Comparison of ENCODE assay signal across 17 cellular contexts in the genomic region with DNA sequence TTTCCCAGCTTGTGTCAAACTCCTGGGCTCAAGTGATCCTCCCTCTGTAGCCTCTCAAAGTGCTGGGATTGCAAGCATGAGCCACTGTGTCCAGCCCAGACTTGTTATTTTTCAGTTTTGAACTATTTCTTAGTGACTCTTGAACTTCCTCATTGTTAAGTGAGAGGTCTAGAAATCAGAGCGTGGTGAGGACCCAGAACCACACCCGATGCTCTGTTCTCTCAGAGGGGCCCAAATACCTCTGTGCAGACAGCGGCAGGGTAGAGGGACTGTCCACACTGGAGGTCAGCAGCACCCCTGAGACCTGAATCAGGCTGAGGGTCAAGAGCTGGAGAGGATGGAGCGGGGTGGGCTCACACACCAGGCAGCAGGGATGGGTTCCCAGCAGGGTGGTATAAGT. TPM values are rescaled to one million over a fixed set of nuclear protein-coding genes. Genes with fewer than 3 reads are reported as not detected.
DNase-seq lines count a peak whose midpoint lies in the region; ATAC-seq and TF ChIP-seq lines count a peak whose summit lies in the region.
"Had no signal": no experiment of that assay in that cellular context is flagged by ENCODE, and none has a peak within 500 bp of the region (broad histone marks: within the 10 kb centered on the region; RNA-seq: fewer than 3 reads in every experiment).

No MANE protein-coding gene starts in this region.

- H3K27ac ChIP-seq in mammary epithelial cell (ENCODE audit: insufficient read depth, low read depth, low read length): no peak overlapping the region
- H3K27ac ChIP-seq in breast epithelium: no peak overlapping the region
- peak overlapping the region; percentile 36 for H3K27ac ChIP-seq in thymus (ENCODE audit: low read depth)
- H3K27ac ChIP-seq in heart right ventricle: peak overlapping the region in 1 of 10 donors; percentile 49
- H3K27ac ChIP-seq: SJSA1 had no signal

- H3K27ac Mint-ChIP-seq in activated B cell treated with CpG ODN at 0.5 μM for 24 hours: peak overlapping the region; percentile 61
- H3K27ac Mint-ChIP-seq in effector memory CD8-positive, alpha-beta T cell: peak overlapping the region; percentile 87 to 89
- H3K27ac Mint-ChIP-seq: immature natural killer cell; natural killer cell treated with Interleukin-12 subunit alpha and Interleukin-12 subunit beta and Interleukin-15 and Interleukin-18, amount 100 ng/mL, for 72 hours had no signal

- H3K4me3 Mint-ChIP-seq in activated B cell treated with CpG ODN at 0.5 μM for 24 hours: no peak overlapping the region
- peak overlapping the region; percentile 76 to 91 for H3K4me3 Mint-ChIP-seq in effector memory CD8-positive, alpha-beta T cell
- H3K4me3 Mint-ChIP-seq: immature natural killer cell; natural killer cell treated with Interleukin-12 subunit alpha and Interleukin-12 subunit beta and Interleukin-15 and Interleukin-18, amount 100 ng/mL, for 72 hours had no signal

- intact Hi-C loops in mammary epithelial cell (cut with micrococcal nuclease) (no loop called here), breast epithelium (cut with DNase I; ENCODE audit: low total_unique reads) (no loop called here), activated B cell treated with CpG ODN at 0.5 μM for 24 hours (cut with micrococcal nuclease) (no loop called here), heart right ventricle (cut with DNase I) (no loop called here)

- no peaks in the 10 kb centered on the region for H3K36me3 Mint-ChIP-seq in activated B cell treated with CpG ODN at 0.5 μM for 24 hours (ENCODE audit: low read depth)
- H3K36me3 Mint-ChIP-seq in effector memory CD8-positive, alpha-beta T cell (ENCODE audit: insufficient read depth): peaks cover 10% of the 10 kb centered on the region
- H3K36me3 Mint-ChIP-seq: immature natural killer cell; natural killer cell treated with Interleukin-12 subunit alpha and Interleukin-12 subunit beta and Interleukin-15 and Interleukin-18, amount 100 ng/mL, for 72 hours had no signal

- H3K4me1 Mint-ChIP-seq in activated B cell treated with CpG ODN at 0.5 μM for 24 hours: peaks cover 16% of the 10 kb centered on the region
- H3K4me1 Mint-ChIP-seq in effector memory CD8-positive, alpha-beta T cell (ENCODE audit: low read depth in 2 of 2): peaks cover 38 to 46% of the 10 kb centered on the region in 2 donors

- H3K9ac ChIP-seq in mammary epithelial cell (ENCODE audit: insufficient read depth, low read length): no peak overlapping the region

- TF ChIP-seq POLR2A in breast epithelium (IDR thresholded peaks at IDR 0.05): no peak

- dilution Hi-C loops in mammary epithelial cell (cut with HindIII; ENCODE audit: low sequenced_read_pairs): no loop called here

- DNase-seq in mammary epithelial cell: peak; percentile 21
- DNase-seq in breast epithelium (ENCODE audit: low spot score in 2 of 2): no peak
- no peak for DNase-seq in activated B cell treated with CpG ODN at 0.5 μM for 24 hours
- DNase-seq in effector memory CD8-positive, alpha-beta T cell: no peak
- DNase-seq in heart right ventricle: no peak
- DNase-seq in NK-92 treated with Interleukin-12 subunit alpha and Interleukin-12 subunit beta, amount 100 ng/mL, for 24 hours (lab: John Stamatoyannopoulos, UW): no peak
- DNase-seq: effector CD4-positive, alpha-beta T cell; immature natural killer cell; MM.1S; NCI-H1694 treated with DMSO at 0.1 percent for 48 hours; NCI-H446; transverse colon had no signal

- no peak overlapping the region for H3K4me3 ChIP-seq in mammary epithelial cell (replicated peaks in 1 of 3; ENCODE audit: insufficient read depth in 1 of 3, low read depth in 2 of 3, low read length in 3 of 3)
- no peak overlapping the region for H3K4me3 ChIP-seq in breast epithelium
- no peak overlapping the region for H3K4me3 ChIP-seq in thymus (ENCODE audit: low read length)
- peak overlapping the region in 1 of 10 donors; percentile 39 for H3K4me3 ChIP-seq in heart right ventricle
- H3K4me3 ChIP-seq: SJSA1, transverse colon had no signal

- no peaks in the 10 kb centered on the region for H3K9me3 Mint-ChIP-seq in activated B cell treated with CpG ODN at 0.5 μM for 24 hours
- no peaks in the 10 kb centered on the region for H3K9me3 Mint-ChIP-seq in effector memory CD8-positive, alpha-beta T cell
- H3K9me3 Mint-ChIP-seq: immature natural killer cell; natural killer cell treated with Interleukin-12 subunit alpha and Interleukin-12 subunit beta and Interleukin-15 and Interleukin-18, amount 100 ng/mL, for 72 hours had no signal

- H3K36me3 ChIP-seq in mammary epithelial cell (ENCODE audit: insufficient read depth, low read length) (no peaks in the 10 kb centered on the region), breast epithelium (no peaks in the 10 kb centered on the region), thymus (ENCODE audit: control insufficient read depth, insufficient read depth) (no peaks in the 10 kb centered on the region), heart right ventricle (no peaks in the 10 kb centered on the region)
- H3K36me3 ChIP-seq: SJSA1, transverse colon had no signal

- TF ChIP-seq CTCF in mammary epithelial cell (conservative IDR thresholded peaks at IDR 0.05 in 1 of 2, IDR thresholded peaks at IDR 0.05 in 1 of 2; ENCODE audit: extremely low read depth in 1 of 2, insufficient read depth in 1 of 2, low read depth in 1 of 2, low read length in 2 of 2) (no peak), breast epithelium (IDR thresholded peaks at IDR 0.05) (no peak), activated B cell treated with CpG ODN at 0.5 μM for 24 hours (IDR thresholded peaks at IDR 0.05) (no peak), heart right ventricle (IDR thresholded peaks at IDR 0.05) (no peak)

- no peaks in the 10 kb centered on the region for H4K20me1 ChIP-seq in mammary epithelial cell (ENCODE audit: insufficient read depth, low read length)

- CTCF ChIA-PET in mammary epithelial cell (lab: Charles Lee; ENCODE audit: low non-redundant PET): no interaction called here
- CTCF ChIA-PET in activated B cell treated with CpG ODN at 0.5 μM for 24 hours (lab: Charles Lee): interaction anchor here (1.5 kb wide), 1 partner anchor 9 kb away, joined by 3 read pairs; no protein-coding TSS in a partner anchor

- peaks cover 6% of the 10 kb centered on the region for H3K4me1 ChIP-seq in mammary epithelial cell (ENCODE audit: insufficient read depth, low read length)
- H3K4me1 ChIP-seq in breast epithelium: no peaks in the 10 kb centered on the region
- no peaks in the 10 kb centered on the region for H3K4me1 ChIP-seq in thymus (ENCODE audit: control insufficient read depth, insufficient read depth, low read length)
- peaks cover 0 to 9% (median 0%) of the 10 kb centered on the region in 9 donors for H3K4me1 ChIP-seq in heart right ventricle
- H3K4me1 ChIP-seq: transverse colon had no signal

- no peaks in the 10 kb centered on the region for H3K79me2 ChIP-seq in mammary epithelial cell (ENCODE audit: insufficient read depth, low read length)

- no peaks in the 10 kb centered on the region for H3K27me3 Mint-ChIP-seq in activated B cell treated with CpG ODN at 0.5 μM for 24 hours
- no peaks in the 10 kb centered on the region for H3K27me3 Mint-ChIP-seq in effector memory CD8-positive, alpha-beta T cell

- H3K9me3 ChIP-seq in mammary epithelial cell (replicated peaks; ENCODE audit: insufficient read depth, low read length): no peaks in the 10 kb centered on the region
- H3K9me3 ChIP-seq in breast epithelium: no peaks in the 10 kb centered on the region
- H3K9me3 ChIP-seq in thymus (ENCODE audit: control insufficient read depth): no peaks in the 10 kb centered on the region
- H3K9me3 ChIP-seq in heart right ventricle: no peaks in the 10 kb centered on the region
- H3K9me3 ChIP-seq: SJSA1, transverse colon had no signal

- POLR2A ChIA-PET in activated B cell treated with CpG ODN at 0.5 μM for 24 hours (lab: Charles Lee): interaction anchor here (0.5 to 1.0 kb wide), 4 partner anchors 10 to 184 kb away, joined by 3 to 7 read pairs (median 3); no protein-coding TSS in a partner anchor

- WGBS in mammary epithelial cell (ENCODE audit: low coverage, missing lambda C conversion rate): 98% methylated on average over 4 of the region's 4 CpGs
- 49% methylated on average over 4 of the region's 4 CpGs for WGBS in thymus
- 60 to 90% methylated on average over 4 of the region's 4 CpGs for WGBS in heart right ventricle, 2 donors

- no peak for ATAC-seq in activated B cell treated with CpG ODN at 0.5 μM for 24 hours (ENCODE audit: low read depth)
- no peak for ATAC-seq in effector memory CD8-positive, alpha-beta T cell (replicated peaks)
- no peak for ATAC-seq in heart right ventricle
- ATAC-seq in GM18861 (IDR thresholded peaks at IDR 0.05; ENCODE audit: unreplicated experiment): no peak
- ATAC-seq: HepG2 had no signal

- no peak overlapping the region for H3K4me2 ChIP-seq in mammary epithelial cell (ENCODE audit: insufficient read depth, low read depth, low read length)

- BruUV-seq in mammary epithelial cell (replicated peaks; lab: Mats Ljungman, UMichigan): no TSS peak

- H3K27me3 ChIP-seq in mammary epithelial cell (ENCODE audit: insufficient read depth, low read length): no peaks in the 10 kb centered on the region
- H3K27me3 ChIP-seq in breast epithelium: no peaks in the 10 kb centered on the region
- H3K27me3 ChIP-seq in thymus (ENCODE audit: control insufficient read depth, insufficient read depth): no peaks in the 10 kb centered on the region
- peaks cover 0 to 24% (median 5%) of the 10 kb centered on the region in 7 donors for H3K27me3 ChIP-seq in heart right ventricle
- H3K27me3 ChIP-seq: SJSA1, transverse colon had no signal

- in situ Hi-C loops in mammary epithelial cell (cut with MboI; ENCODE audit: low sequenced_read_pairs in 2 of 2): no loop called here

- H2AFZ ChIP-seq in mammary epithelial cell (ENCODE audit: low read depth, low read length): no peak overlapping the region

RNA-seq across cellular contexts. Expression of a gene that starts 47.7 kb away (rescaled TPM):
- 100 to 1,000 TPM in 1 of 2 donors, 10 to 100 TPM in 1; 73.5 to 107 TPM for total RNA-seq in mammary epithelial cell
- polyA plus RNA-seq in mammary epithelial cell: 67.1 TPM
- 84.8 TPM for polyA minus RNA-seq in mammary epithelial cell
- 10 to 100 TPM in 2 of 3 donors, 1 to 10 TPM in 1; 8.8 to 38.1 (median 17.4) TPM for total RNA-seq in breast epithelium
- 9.8 and 15.0 TPM in 2 replicates for total RNA-seq in activated B cell treated with CpG ODN at 0.5 μM for 24 hours
- polyA plus RNA-seq in thymus: 4.4 TPM
- total RNA-seq in heart right ventricle: 1 to 10 TPM; 3.3 to 7.6 (median 5.7) TPM
- polyA plus RNA-seq in heart right ventricle: 1 to 10 TPM; 3.2 to 3.4 TPM
